In genomic region chr1:99738858-99739465, GRCh38 we compare ENCODE assay signal across 1 cellular context.
A peak's percentile ranks its signal among the peaks of the same experiment; 100 is the strongest.
TF ChIP-seq lines count a peak whose summit lies in the region.

No MANE protein-coding gene starts in this region.

TF ChIP-seq in HepG2, 621 proteins besides CTCF, POLR2A, EP300 and RAD21 (continued from another document and continues in another):
- no peak for TF ChIP-seq ZNF280B (CRISPR knock-in tag; IDR thresholded peaks at IDR 0.05; ENCODE audit: borderline replicate concordance)
- TF ChIP-seq CREM (IDR thresholded peaks at IDR 0.05) = peak; percentile 55
- TF ChIP-seq CREM (CRISPR knock-in tag; IDR thresholded peaks at IDR 0.05) = no peak
- peak; percentile 9; the same call in 1 of the 2 replicates for TF ChIP-seq ZNF652 (CRISPR knock-in tag; IDR thresholded peaks at IDR 0.05; ENCODE audit: borderline replicate concordance, low read depth)
- TF ChIP-seq KLF16 (CRISPR knock-in tag; IDR thresholded peaks at IDR 0.05) = 0 out of 4 replicates have a peak, but pooled peaks of 1 of the 2 experiments have one; percentile 23
- TF ChIP-seq FOXA3 (CRISPR knock-in tag; IDR thresholded peaks at IDR 0.05) = peak; percentile 73
- no peak for TF ChIP-seq ZNF569 (CRISPR knock-in tag; IDR thresholded peaks at IDR 0.05; ENCODE audit: borderline replicate concordance)
- no peak for TF ChIP-seq TSC22D2 (CRISPR knock-in tag; IDR thresholded peaks at IDR 0.05; ENCODE audit: borderline replicate concordance)
- TF ChIP-seq ZNF138 (CRISPR knock-in tag; IDR thresholded peaks at IDR 0.05; ENCODE audit: low read depth) = no peak
- TF ChIP-seq PAXIP1 (CRISPR knock-in tag; conservative IDR thresholded peaks at IDR 0.05) = peak; percentile 88
- peak; percentile 64; the same call in 1 of the 2 replicates for TF ChIP-seq RCOR2 (CRISPR knock-in tag; IDR thresholded peaks at IDR 0.05)
- TF ChIP-seq ZNF678 (CRISPR knock-in tag; IDR thresholded peaks at IDR 0.05) = no peak
- TF ChIP-seq GRHL1 (CRISPR knock-in tag; conservative IDR thresholded peaks at IDR 0.05) = no peak
- no peak for TF ChIP-seq ZNF841 (CRISPR knock-in tag; IDR thresholded peaks at IDR 0.05; ENCODE audit: borderline replicate concordance)
- TF ChIP-seq STAT6 (CRISPR knock-in tag; IDR thresholded peaks at IDR 0.05; ENCODE audit: borderline replicate concordance) = no peak
- TF ChIP-seq POGZ (CRISPR knock-in tag; IDR thresholded peaks at IDR 0.05) = peak; percentile 84
- TF ChIP-seq SIX1 (CRISPR knock-in tag; IDR thresholded peaks at IDR 0.05; ENCODE audit: borderline replicate concordance) = peak; percentile 35; the same call in 1 of the 2 replicates
- TF ChIP-seq SMAD3 (CRISPR knock-in tag; IDR thresholded peaks at IDR 0.05) = peak; percentile 73; the same call in 1 of the 2 replicates
- no peak for TF ChIP-seq TFDP1 (CRISPR knock-in tag; IDR thresholded peaks at IDR 0.05; ENCODE audit: borderline replicate concordance)
- TF ChIP-seq NCOA2 (CRISPR knock-in tag; IDR thresholded peaks at IDR 0.05) = peak; percentile 60
- 0 out of 2 replicates have a peak, but pooled peaks have one; percentile 26 for TF ChIP-seq THAP11 (CRISPR knock-in tag; IDR thresholded peaks at IDR 0.05)
- TF ChIP-seq ARID5B (CRISPR knock-in tag; IDR thresholded peaks at IDR 0.05) = peak; percentile 96
- TF ChIP-seq HINFP (CRISPR knock-in tag; IDR thresholded peaks at IDR 0.05; ENCODE audit: low read depth) = no peak
- 0 out of 2 replicates have a peak, but pooled peaks have one; percentile 46 for TF ChIP-seq ZNF331 (CRISPR knock-in tag; IDR thresholded peaks at IDR 0.05)
- peak; percentile 48; the same call in 1 of the 2 replicates for TF ChIP-seq ZSCAN29 (CRISPR knock-in tag; conservative IDR thresholded peaks at IDR 0.05)
- no peak for TF ChIP-seq FOXA1 (IDR thresholded peaks at IDR 0.05)
- TF ChIP-seq FOXA1 (CRISPR knock-in tag; IDR thresholded peaks at IDR 0.05) = peak; percentile 68
- TF ChIP-seq ELK4 (CRISPR knock-in tag; IDR thresholded peaks at IDR 0.05; ENCODE audit: borderline replicate concordance) = no peak
- peak; percentile 79 for TF ChIP-seq ZNF614 (CRISPR knock-in tag; IDR thresholded peaks at IDR 0.05; ENCODE audit: borderline replicate concordance)
- no peak for TF ChIP-seq ZNF879 (CRISPR knock-in tag; IDR thresholded peaks at IDR 0.05)
- TF ChIP-seq ZNF24 (IDR thresholded peaks at IDR 0.05) = 0 out of 2 replicates have a peak, but pooled peaks have one; percentile 10
- peak; percentile 33 for TF ChIP-seq SKI (IDR thresholded peaks at IDR 0.05; ENCODE audit: partially characterized antibody)
- no peak for TF ChIP-seq GABPA (IDR thresholded peaks at IDR 0.05; ENCODE audit: low read depth, low read length)
- TF ChIP-seq GABPA (CRISPR knock-in tag; IDR thresholded peaks at IDR 0.05; ENCODE audit: low read depth) = peak; percentile 34; the same call in 1 of the 2 replicates
- TF ChIP-seq SALL1 (CRISPR knock-in tag; IDR thresholded peaks at IDR 0.05) = peak; percentile 29; the same call in 1 of the 2 replicates
- TF ChIP-seq ZNF839 (CRISPR knock-in tag; IDR thresholded peaks at IDR 0.05; ENCODE audit: borderline replicate concordance) = no peak
- no peak for TF ChIP-seq ZNF34 (CRISPR knock-in tag; IDR thresholded peaks at IDR 0.05; ENCODE audit: borderline replicate concordance)
- no peak for TF ChIP-seq ZNF564 (CRISPR knock-in tag; IDR thresholded peaks at IDR 0.05)
- TF ChIP-seq SRSF9 (IDR thresholded peaks at IDR 0.05; ENCODE audit: borderline replicate concordance, insufficient read depth, low read depth, low read length, poor library complexity, severe bottlenecking) = no peak
- peak; percentile 90 for TF ChIP-seq BCL6 (CRISPR knock-in tag; IDR thresholded peaks at IDR 0.05)
- TF ChIP-seq TFE3 (CRISPR knock-in tag; IDR thresholded peaks at IDR 0.05) = peak; percentile 20; the same call in 1 of the 2 replicates
- TF ChIP-seq NFIB (CRISPR knock-in tag; IDR thresholded peaks at IDR 0.05; ENCODE audit: borderline replicate concordance) = no peak
